Comparison of ENCODE assay signal across 20 cellular contexts in genomic region chr1:57066980-57067615, GRCh38.
DNase-seq lines count a peak whose midpoint lies in the region; ATAC-seq and TF ChIP-seq lines count a peak whose summit lies in the region.
"Had no signal": no experiment of that assay in that cellular context is flagged by ENCODE, and none has a peak within 500 bp of the region (broad histone marks: within the 10 kb centered on the region; RNA-seq: fewer than 3 reads in every experiment).

No MANE protein-coding gene starts in this region.

- H3K4me1 ChIP-seq in GM23338 (ENCODE audit: insufficient read depth) (peaks cover 3% of the 10 kb centered on the region; the same call in 1 of the 2 replicates), psoas muscle (no peaks in the 10 kb centered on the region), vagina (no peaks in the 10 kb centered on the region)
- H3K4me1 ChIP-seq: BE2C had no signal

- H3K4me3 Mint-ChIP-seq in GM23338, result no peak overlapping the region
- H3K4me3 Mint-ChIP-seq: HFFc6 had no signal

- H3K27me3 Mint-ChIP-seq in GM23338 (ENCODE audit: insufficient read depth, low read depth, poor library complexity), result no peaks in the 10 kb centered on the region

- H3K27me3 ChIP-seq in GM23338 (ENCODE audit: insufficient read depth) (no peaks in the 10 kb centered on the region), WERI-Rb-1 (ENCODE audit: insufficient read depth, low read depth, severe bottlenecking) (no peaks in the 10 kb centered on the region), neural cell (ENCODE audit: insufficient read depth, low read depth, low read length) (no peaks in the 10 kb centered on the region), psoas muscle (ENCODE audit: insufficient read depth in 3 of 3, low read length in 2 of 3) (no peaks in the 10 kb centered on the region), vagina (no peaks in the 10 kb centered on the region)
- H3K27me3 ChIP-seq: BE2C had no signal

- H3K36me3 Mint-ChIP-seq in GM23338 (ENCODE audit: low read depth), result no peaks in the 10 kb centered on the region

- no peak overlapping the region for H3K4me2 ChIP-seq in GM23338
- H3K4me2 ChIP-seq in neural cell (ENCODE audit: low read length), result no peak overlapping the region

- DNase-seq in GM23338 (ENCODE audit: low spot score) (peak; percentile 12), OCI-M1 (lab: John Stamatoyannopoulos, UW) (peak; percentile 39), WERI-Rb-1 (peak; percentile 20), Ammon's horn (ENCODE audit: low spot score) (no peak), psoas muscle (no peak), vagina (ENCODE audit: extremely low spot score in 2 of 2) (no peak)
- DNase-seq: BE2C, EL, H7, HFFc6, KG1, NCI-H1092, NCI-H1436, NCI-H1930, NCI-H226, NCI-H524 treated with DMSO at 0.1 percent for 48 hours, Right ventricle myocardium superior, SW 1271 had no signal

- ATAC-seq in GM23338, result no peak; the same call in 2 of the 3 replicates
- ATAC-seq in psoas muscle, result no peak

- peak; percentile 22 for TF ChIP-seq RAD21 in neural cell (conservative IDR thresholded peaks at IDR 0.05)

- no peaks in the 10 kb centered on the region for H3K9me3 Mint-ChIP-seq in GM23338
- H3K9me3 Mint-ChIP-seq: HFFc6 had no signal

- no peak overlapping the region for H2AFZ ChIP-seq in GM23338
- H2AFZ ChIP-seq in neural cell (ENCODE audit: low read depth, low read length), result no peak overlapping the region

- TF ChIP-seq POLR2A in vagina (IDR thresholded peaks at IDR 0.05), result no peak

- TF ChIP-seq CTCF in GM23338 (conservative IDR thresholded peaks at IDR 0.05; ENCODE audit: low read depth in 2 of 2) (no peak), WERI-Rb-1 (IDR thresholded peaks at IDR 0.05; ENCODE audit: low read depth, low read length) (no peak), neural cell (IDR thresholded peaks at IDR 0.05; ENCODE audit: poor library complexity, severe bottlenecking) (no peak), psoas muscle (IDR thresholded peaks at IDR 0.05) (no peak), vagina (IDR thresholded peaks at IDR 0.05) (no peak)

- 78 to 86% (median 83%) methylated on average over 4 of the region's 4 CpGs for WGBS in psoas muscle, 3 donors

- H3F3A ChIP-seq in GM23338 (replicated peaks; ENCODE audit: low read depth) (no peaks in the 10 kb centered on the region), neural cell (ENCODE audit: insufficient read depth, low read length, poor library complexity, severe bottlenecking) (no peaks in the 10 kb centered on the region)

- H3K79me2 ChIP-seq in GM23338 (replicated peaks; ENCODE audit: insufficient read depth) (no peaks in the 10 kb centered on the region), neural cell (replicated peaks; ENCODE audit: insufficient read depth, low read length) (no peaks in the 10 kb centered on the region)

- TF ChIP-seq EP300 in neural cell (conservative IDR thresholded peaks at IDR 0.05; ENCODE audit: poor library complexity, severe bottlenecking), result no peak

- H3K4me3 ChIP-seq in GM23338 (no peak overlapping the region), WERI-Rb-1 (ENCODE audit: low read depth, low read length) (no peak overlapping the region), neural cell (ENCODE audit: low read length) (no peak overlapping the region), psoas muscle (no peak overlapping the region), vagina (no peak overlapping the region)

- no peaks in the 10 kb centered on the region for H3K9me3 ChIP-seq in WERI-Rb-1 (ENCODE audit: severe bottlenecking)
- no peaks in the 10 kb centered on the region for H3K9me3 ChIP-seq in neural cell (ENCODE audit: low read length)
- no peaks in the 10 kb centered on the region for H3K9me3 ChIP-seq in psoas muscle
- H3K9me3 ChIP-seq in vagina, result no peaks in the 10 kb centered on the region
- H3K9me3 ChIP-seq: BE2C had no signal

- no peak overlapping the region for H3K27ac Mint-ChIP-seq in GM23338
- H3K27ac Mint-ChIP-seq: HFFc6 had no signal

- no peak overlapping the region for H3K27ac ChIP-seq in GM23338 (ENCODE audit: low read depth)
- no peak overlapping the region for H3K27ac ChIP-seq in WERI-Rb-1
- H3K27ac ChIP-seq in neural cell (ENCODE audit: low read length), result peak overlapping the region; percentile 17
- no peak overlapping the region for H3K27ac ChIP-seq in psoas muscle
- H3K27ac ChIP-seq in vagina, result no peak overlapping the region
- H3K27ac ChIP-seq: HL-60 had no signal

- H3K9me2 ChIP-seq in GM23338 (ENCODE audit: insufficient read depth) (no peaks in the 10 kb centered on the region), neural cell (ENCODE audit: insufficient read depth, low read length) (no peaks in the 10 kb centered on the region)

- H3K36me3 ChIP-seq in GM23338 (ENCODE audit: insufficient read depth) (no peaks in the 10 kb centered on the region), WERI-Rb-1 (no peaks in the 10 kb centered on the region), neural cell (ENCODE audit: insufficient read depth, low read length) (no peaks in the 10 kb centered on the region), psoas muscle (ENCODE audit: insufficient read depth in 1 of 2, low read depth in 1 of 2) (no peaks in the 10 kb centered on the region), vagina (no peaks in the 10 kb centered on the region)
- H3K36me3 ChIP-seq: BE2C had no signal

- peaks cover 20% of the 10 kb centered on the region for H3K4me1 Mint-ChIP-seq in GM23338

- H4K20me1 ChIP-seq in GM23338 (replicated peaks; ENCODE audit: insufficient read depth), result no peaks in the 10 kb centered on the region
- no peaks in the 10 kb centered on the region for H4K20me1 ChIP-seq in neural cell (ENCODE audit: insufficient read depth)

- no peak overlapping the region for H3K9ac ChIP-seq in neural cell (ENCODE audit: low read length)

- intact Hi-C loops in psoas muscle (cut with DNase I), result no loop called here
- intact Hi-C loops in vagina (cut with DNase I), result no loop called here

TF ChIP-seq in GM23338, 12 proteins besides CTCF, POLR2A, EP300 and RAD21 (continues in another document):
- TF ChIP-seq REST (IDR thresholded peaks at IDR 0.05; ENCODE audit: unreplicated experiment) (no peak), POLR2AphosphoS5 (IDR thresholded peaks at IDR 0.05; ENCODE audit: low read depth) (no peak), ZNF114 (CRISPR knock-in tag; IDR thresholded peaks at IDR 0.05) (no peak), CREB1 (CRISPR knock-in tag; IDR thresholded peaks at IDR 0.05; ENCODE audit: low read depth) (no peak), EZH2phosphoT487 (IDR thresholded peaks at IDR 0.05; ENCODE audit: unreplicated experiment) (no peak), NANOG (IDR thresholded peaks at IDR 0.05; ENCODE audit: borderline replicate concordance) (no peak)

TF ChIP-seq in neural cell, 6 proteins besides CTCF, POLR2A, EP300 and RAD21:
- no peak for TF ChIP-seq REST (IDR thresholded peaks at IDR 0.05; ENCODE audit: borderline replicate concordance)
- TF ChIP-seq EZH2 (IDR thresholded peaks at IDR 0.05; ENCODE audit: borderline replicate concordance, insufficient read depth, low read length, poor library complexity, severe bottlenecking), result no peak
- no peak for TF ChIP-seq MXI1 (conservative IDR thresholded peaks at IDR 0.05; ENCODE audit: poor library complexity, severe bottlenecking)
- no peak for TF ChIP-seq TAF1 (IDR thresholded peaks at IDR 0.05; ENCODE audit: low read depth)
- no peak for TF ChIP-seq POLR2AphosphoS5 (IDR thresholded peaks at IDR 0.05)
- no peak for TF ChIP-seq SMC3 (conservative IDR thresholded peaks at IDR 0.05; ENCODE audit: poor library complexity)

Comparison
In these comparisons a context has a peak if more than half of its experiments do, and no peak if none do; other contexts are left out.
1. DNase-seq: peak in GM23338 (single experiment), OCI-M1 (single experiment) and WERI-Rb-1 (single experiment); none in Ammon's horn (single experiment), psoas muscle (0 of 2) and vagina (0 of 2).